In genomic region chr4:159384017-159384416, GRCh38 we compare ENCODE assay signal across 14 cellular contexts.
DNase-seq lines count a peak whose midpoint lies in the region; TF ChIP-seq lines count a peak whose summit lies in the region.
"Had no signal": no experiment of that assay in that cellular context is flagged by ENCODE, and none has a peak within 500 bp of the region (broad histone marks: within the 10 kb centered on the region; RNA-seq: fewer than 3 reads in every experiment).

No MANE protein-coding gene starts in this region.

- POLR2A ChIA-PET in A673 (lab: Charles Lee; ENCODE audit: low non-redundant PET), result no interaction called here

- intact Hi-C loops in A673 (cut with micrococcal nuclease; ENCODE audit: unreplicated experiment), result no loop called here

- no peak overlapping the region for H2AFZ ChIP-seq in neural progenitor cell (replicated peaks)

- peaks cover 22% of the 10 kb centered on the region for H3K9me3 Mint-ChIP-seq in neural progenitor cell
- peaks cover 8% of the 10 kb centered on the region for H3K9me3 Mint-ChIP-seq in activated naive CD8-positive, alpha-beta T cell treated with anti-CD3 and anti-CD28 coated beads for 36 hours

- no peak for DNase-seq in A673 (ENCODE audit: low spot score)
- no peak for DNase-seq in SK-N-MC (ENCODE audit: low read depth, low spot score)
- no peak for DNase-seq in neural progenitor cell (ENCODE audit: low spot score)
- DNase-seq in activated naive CD8-positive, alpha-beta T cell treated with anti-CD3 and anti-CD28 coated beads for 36 hours, result no peak
- no peak for DNase-seq in foreskin melanocyte
- DNase-seq in NCI-H82 (lab: John Stamatoyannopoulos, UW), result no peak
- DNase-seq: 8988T; BE2C; Caco-2; CD4-positive, alpha-beta T cell had no signal

- no peaks in the 10 kb centered on the region for H3K79me2 ChIP-seq in neural progenitor cell (ENCODE audit: low read depth)

- no peak overlapping the region for H3K4me3 Mint-ChIP-seq in neural progenitor cell
- H3K4me3 Mint-ChIP-seq in activated naive CD8-positive, alpha-beta T cell treated with anti-CD3 and anti-CD28 coated beads for 36 hours, result no peak overlapping the region
- H3K4me3 Mint-ChIP-seq: CD4-positive, alpha-beta T cell had no signal

- H3K4me3 ChIP-seq in A673 (ENCODE audit: low read depth, low read length, poor library complexity, severe bottlenecking), result no peak overlapping the region
- H3K4me3 ChIP-seq in SK-N-MC, result peak overlapping the region; percentile 53
- H3K4me3 ChIP-seq in iPS-18a (ENCODE audit: low read length), result peak overlapping the region; percentile 23
- H3K4me3 ChIP-seq in neural progenitor cell, result no peak overlapping the region
- H3K4me3 ChIP-seq: GM23248, HAP-1 had no signal

- H4K20me1 ChIP-seq in neural progenitor cell (ENCODE audit: low read depth), result no peaks in the 10 kb centered on the region

- peak overlapping the region; percentile 64 for H3K4me2 ChIP-seq in neural progenitor cell

- CTCF ChIA-PET in A673 (lab: Charles Lee), result interaction anchor here (0.6 kb wide), 1 partner anchor 962 kb away, joined by 3 read pairs; no protein-coding TSS in a partner anchor

- peaks cover 8% of the 10 kb centered on the region for H3K27me3 Mint-ChIP-seq in neural progenitor cell (ENCODE audit: insufficient read depth, low read depth)
- H3K27me3 Mint-ChIP-seq in activated naive CD8-positive, alpha-beta T cell treated with anti-CD3 and anti-CD28 coated beads for 36 hours, result peaks cover 58% of the 10 kb centered on the region

- H3K4me1 Mint-ChIP-seq in neural progenitor cell, result peaks cover 5% of the 10 kb centered on the region
- no peaks in the 10 kb centered on the region for H3K4me1 Mint-ChIP-seq in activated naive CD8-positive, alpha-beta T cell treated with anti-CD3 and anti-CD28 coated beads for 36 hours

- no peaks in the 10 kb centered on the region for H3K36me3 Mint-ChIP-seq in neural progenitor cell
- H3K36me3 Mint-ChIP-seq in activated naive CD8-positive, alpha-beta T cell treated with anti-CD3 and anti-CD28 coated beads for 36 hours, result no peaks in the 10 kb centered on the region

- no peaks in the 10 kb centered on the region for H3K36me3 ChIP-seq in A673 (ENCODE audit: insufficient read depth, low read length, poor library complexity, severe bottlenecking)
- H3K36me3 ChIP-seq in SK-N-MC (ENCODE audit: insufficient read depth, low read length), result no peaks in the 10 kb centered on the region
- H3K36me3 ChIP-seq in iPS-18a (ENCODE audit: control insufficient read depth, low read depth, low read length), result no peaks in the 10 kb centered on the region
- no peaks in the 10 kb centered on the region for H3K36me3 ChIP-seq in neural progenitor cell
- H3K36me3 ChIP-seq: BE2C, HAP-1 had no signal

- H3K27ac Mint-ChIP-seq in neural progenitor cell, result no peak overlapping the region
- H3K27ac Mint-ChIP-seq in activated naive CD8-positive, alpha-beta T cell treated with anti-CD3 and anti-CD28 coated beads for 36 hours, result no peak overlapping the region
- H3K27ac Mint-ChIP-seq: CD4-positive, alpha-beta T cell had no signal

- no TSS peak for BruUV-seq in A673 (replicated peaks; lab: Mats Ljungman, UMichigan)

- no peak for TF ChIP-seq CTCF in A673 (conservative IDR thresholded peaks at IDR 0.05; ENCODE audit: low read depth, low read length)
- no peak for TF ChIP-seq CTCF in neural progenitor cell (IDR thresholded peaks at IDR 0.05)

- H3K9ac ChIP-seq in SK-N-MC (ENCODE audit: insufficient read length) (no peak overlapping the region), iPS-18a (ENCODE audit: low read length) (no peak overlapping the region), neural progenitor cell (no peak overlapping the region)
- H3K9ac ChIP-seq: GM23248 had no signal

- H3K27ac ChIP-seq in A673 (ENCODE audit: low read depth, low read length, poor library complexity, severe bottlenecking), result peak overlapping the region; percentile 70
- peak overlapping the region; percentile 94 for H3K27ac ChIP-seq in SK-N-MC
- no peak overlapping the region for H3K27ac ChIP-seq in iPS-18a (ENCODE audit: low read length)
- H3K27ac ChIP-seq in neural progenitor cell, result no peak overlapping the region
- H3K27ac ChIP-seq: C4-2B, GM23248 had no signal

- peaks cover 13% of the 10 kb centered on the region for H3F3A ChIP-seq in neural progenitor cell (ENCODE audit: low read depth)

- peaks cover 26% of the 10 kb centered on the region for H3K4me1 ChIP-seq in A673 (ENCODE audit: insufficient read depth, low read length, poor library complexity, severe bottlenecking)
- H3K4me1 ChIP-seq in iPS-18a (ENCODE audit: control insufficient read depth, low read depth, low read length), result peaks cover 26% of the 10 kb centered on the region
- H3K4me1 ChIP-seq in neural progenitor cell, result peaks cover 16% of the 10 kb centered on the region
- H3K4me1 ChIP-seq: BE2C, Caco-2 had no signal

- H3K9me3 ChIP-seq in A673 (ENCODE audit: low read depth, low read length, poor library complexity, severe bottlenecking), result peaks cover 7% of the 10 kb centered on the region
- H3K9me3 ChIP-seq in SK-N-MC (ENCODE audit: low read depth, low read length), result no peaks in the 10 kb centered on the region
- H3K9me3 ChIP-seq in iPS-18a (ENCODE audit: control insufficient read depth, low read depth, low read length), result peaks cover 7% of the 10 kb centered on the region
- H3K9me3 ChIP-seq in neural progenitor cell (ENCODE audit: low read depth), result no peaks in the 10 kb centered on the region
- H3K9me3 ChIP-seq: BE2C had no signal

- H3K27me3 ChIP-seq in A673 (replicated peaks; ENCODE audit: insufficient read depth, low read depth, low read length, poor library complexity) (no peaks in the 10 kb centered on the region), iPS-18a (ENCODE audit: control insufficient read depth, insufficient read depth, low read length) (peaks cover 56% of the 10 kb centered on the region), neural progenitor cell (peaks cover 7% of the 10 kb centered on the region)
- H3K27me3 ChIP-seq: BE2C had no signal

Comparison
In these comparisons a context has a peak if more than half of its experiments do, and no peak if none do; other contexts are left out.
1. H3K27ac ChIP-seq: peak in A673 (single experiment) and SK-N-MC (single experiment); none in iPS-18a (single experiment) and neural progenitor cell (single experiment).
2. H3K4me3 ChIP-seq: peak in SK-N-MC (single experiment) and iPS-18a (single experiment); none in A673 (single experiment) and neural progenitor cell (single experiment).